35 cellular contexts compared by ENCODE assay signal in the genomic region with DNA sequence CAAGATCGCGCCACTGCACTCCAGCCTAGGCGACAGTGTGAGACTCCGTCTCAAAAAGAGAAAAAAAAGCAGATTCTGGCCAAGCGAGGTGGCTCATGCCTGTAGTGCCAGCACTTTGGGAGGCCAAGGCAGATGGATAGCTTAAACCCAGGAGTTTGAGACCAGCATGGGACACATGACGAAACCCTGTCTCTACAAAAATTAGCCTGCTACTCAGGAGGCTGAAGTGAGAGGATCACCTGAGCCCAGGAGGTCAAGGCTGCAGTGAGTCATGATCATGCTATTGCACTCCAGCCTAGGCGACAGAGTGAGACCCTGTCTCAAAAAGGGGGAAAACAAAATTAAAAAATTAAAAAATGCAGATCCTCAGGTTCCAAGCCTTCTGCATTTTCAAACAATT.
"Had no signal": no experiment of that assay in that cellular context is flagged by ENCODE, and none has a peak within 500 bp of the region (broad histone marks: within the 10 kb centered on the region; RNA-seq: fewer than 3 reads in every experiment).

No MANE protein-coding gene starts in this region.

- H3K27ac ChIP-seq: KMS-11 had no signal

- H3K27me3 ChIP-seq: MG63 had no signal

- H3K4me3 ChIP-seq: MG63 had no signal

- H3K9ac ChIP-seq: KMS-11 had no signal

- DNase-seq: Karpas-422, Kasumi-1, MG63, MM.1S, MV-4-11, NCI-H1048, NCI-H1092, NCI-H1092 treated with DMSO at 0.1 percent for 48 hours, NCI-H1105, NCI-H1105 treated with DMSO at 0.1 percent for 48 hours, NCI-H1417, NCI-H1417 treated with DMSO at 0.1 percent for 48 hours, NCI-H1436, NCI-H1436 treated with DMSO at 0.1 percent for 48 hours, NCI-H146, NCI-H1694, NCI-H1694 treated with DMSO at 0.1 percent for 48 hours, NCI-H187, NCI-H187 treated with DMSO at 0.1 percent for 48 hours, NCI-H1930, NCI-H2029, NCI-H2029 treated with DMSO at 0.1 percent for 48 hours, NCI-H2081, NCI-H2081 treated with DMSO at 0.1 percent for 48 hours, NCI-H2107, NCI-H2171, NCI-H2171 treated with DMSO at 0.1 percent for 48 hours, NCI-H2227 treated with DMSO at 0.1 percent for 48 hours, NCI-H226, NCI-H345, NCI-H446, NCI-H446 treated with DMSO at 0.1 percent for 48 hours, NCI-H510A, NCI-H510A treated with DMSO at 0.1 percent for 48 hours had no signal

- H3K36me3 ChIP-seq: MG63 had no signal

- H3K9me3 ChIP-seq: MG63 had no signal

- H3K4me2 ChIP-seq: KMS-11 had no signal
